In genomic region chrX:16892504-16893362, GRCh38 we compare ENCODE assay signal across 8 cellular contexts. TPM values are rescaled to one million over a fixed set of nuclear protein-coding genes. Genes with fewer than 3 reads are reported as not detected.
A peak's percentile ranks its signal among the peaks of the same experiment; 100 is the strongest.
DNase-seq lines count a peak whose midpoint lies in the region; ATAC-seq, FAIRE-seq and TF ChIP-seq lines count a peak whose summit lies in the region.

No MANE protein-coding gene starts in this region.

- H3K27ac ChIP-seq in DND-41 (ENCODE audit: low read length) = no peak overlapping the region
- H3K27ac ChIP-seq in pancreas = no peak overlapping the region

- peak overlapping the region; percentile 51 for H3K4me2 ChIP-seq in DND-41 (ENCODE audit: insufficient read depth, low read length)

- peak overlapping the region; percentile 28 for H2AFZ ChIP-seq in DND-41 (ENCODE audit: low read depth, low read length)

- H3K27me3 ChIP-seq in DND-41 (ENCODE audit: insufficient read depth, low read length, poor library complexity) (no peaks in the 10 kb centered on the region), pancreas (peaks cover 0 to 25% (median 2%) of the 10 kb centered on the region in 4 donors)

- H3K36me3 ChIP-seq in DND-41 (ENCODE audit: insufficient read depth, low read length) = no peaks in the 10 kb centered on the region
- H3K36me3 ChIP-seq in pancreas = no peaks in the 10 kb centered on the region

- TF ChIP-seq CTCF in DND-41 (IDR thresholded peaks at IDR 0.05; ENCODE audit: borderline replicate concordance, extremely low read depth, low read length, poor library complexity, severe bottlenecking) (peak; percentile 89), pancreas (IDR thresholded peaks at IDR 0.05) (peak; percentile 76 to 81 (median 78))

- peak; percentile 69 for DNase-seq in DND-41
- DNase-seq in H4 (ENCODE audit: low spot score) = peak; percentile 83
- peak; percentile 75 for DNase-seq in NCI-H1092 treated with DMSO at 0.1 percent for 48 hours (lab: John Stamatoyannopoulos, UW)
- peak; percentile 84 for DNase-seq in SIG-M5 treated with dmso at 0.1 percent for 504 hours (lab: John Stamatoyannopoulos, UW; ENCODE audit: unreplicated experiment)
- DNase-seq in activated naive CD4-positive, alpha-beta T cell treated with anti-CD3 and anti-CD28 coated beads, Interleukin-2, amount 50 U/mL, for 16 hours = peak; percentile 38
- peak; percentile 67 for DNase-seq in glomerular visceral epithelial cell (ENCODE audit: extremely low spot score)
- peak in 5 of 6 donors; percentile 50 to 73 (median 60) for DNase-seq in pancreas
- DNase-seq in GM19240 (ENCODE audit: insufficient read length, low spot score) = no peak

- 8 to 12% methylated on average over 9 of the region's 9 CpGs for WGBS in pancreas, 2 donors

- FAIRE-seq in pancreas (lab: Jason Lieb, UNC) = peak; percentile 60

- H3K4me1 ChIP-seq in DND-41 (ENCODE audit: insufficient read depth, low read length) = peaks cover 6% of the 10 kb centered on the region
- no peaks in the 10 kb centered on the region for H3K4me1 ChIP-seq in pancreas

- no peak overlapping the region for H3K4me3 ChIP-seq in DND-41 (ENCODE audit: low read depth in 1 of 2, low read length in 2 of 2)
- no peak overlapping the region for H3K4me3 ChIP-seq in pancreas

- no peaks in the 10 kb centered on the region for H3K79me2 ChIP-seq in DND-41 (ENCODE audit: insufficient read depth, low read length)

- no peak overlapping the region for H3K9ac ChIP-seq in DND-41 (ENCODE audit: low read depth, low read length)

- ATAC-seq in DND-41 (ENCODE audit: insufficient read depth, low read depth) = peak; percentile 97
- peak; percentile 79 to 99 (median 94) for ATAC-seq in pancreas

- intact Hi-C loops in pancreas (cut with DNase I) = no loop called here

- no peaks in the 10 kb centered on the region for H4K20me1 ChIP-seq in DND-41 (ENCODE audit: insufficient read depth, low read length)

- no peaks in the 10 kb centered on the region for H3K9me3 ChIP-seq in DND-41 (ENCODE audit: insufficient read depth, low read length, severe bottlenecking)
- H3K9me3 ChIP-seq in pancreas = no peaks in the 10 kb centered on the region

RNA-seq across cellular contexts. Expression of gene RBBP7, which starts 22.6 kb away (rescaled TPM):
- total RNA-seq in H4 (2014; rRNA removed; shearing (Covaris generic)) = 165 and 175 TPM in 2 replicates
- 10 to 100 TPM; 29.1 to 46.2 (median 40.9) TPM for total RNA-seq in pancreas
- 10 to 100 TPM; 52.3 to 90.0 TPM for polyA plus RNA-seq in pancreas

RNA-seq across cellular contexts. Expression of gene REPS2, which starts 53.7 kb away (rescaled TPM):
- total RNA-seq in H4 (2014; rRNA removed; shearing (Covaris generic)) = 0.53 and 1.1 TPM in 2 replicates
- 10 to 100 TPM; 14.2 to 29.3 (median 18.7) TPM for total RNA-seq in pancreas
- polyA plus RNA-seq in pancreas = 1 to 10 TPM; 5.2 to 7.1 TPM
